12 cellular contexts compared by ENCODE assay signal in genomic region chr7:155660758-155661093, GRCh38. TPM values are rescaled to one million over a fixed set of nuclear protein-coding genes. Genes with fewer than 3 reads are reported as not detected.
DNase-seq lines count a peak whose midpoint lies in the region; ATAC-seq, FAIRE-seq and TF ChIP-seq lines count a peak whose summit lies in the region.
"Had no signal": no experiment of that assay in that cellular context is flagged by ENCODE, and none has a peak within 500 bp of the region (broad histone marks: within the 10 kb centered on the region; RNA-seq: fewer than 3 reads in every experiment).

No MANE protein-coding gene starts in this region.

- intact Hi-C loops in CD4-positive, alpha-beta T cell (cut with DNase I, micrococcal nuclease): no loop called here

- no peaks in the 10 kb centered on the region for H3K27me3 Mint-ChIP-seq in CD4-positive, alpha-beta T cell
- H3K27me3 Mint-ChIP-seq: activated CD4-positive, alpha-beta T cell treated with anti-CD3 and anti-CD28 coated beads, Interleukin-2, amount 10 ng/mL, durations not matched to agents 7 days and 5 days had no signal

- H3K36me3 ChIP-seq in BE2C: peaks cover 7% of the 10 kb centered on the region
- H3K36me3 ChIP-seq: cardiac muscle cell had no signal

- no peaks in the 10 kb centered on the region for H3K9me3 ChIP-seq in BE2C
- H3K9me3 ChIP-seq in CD4-positive, alpha-beta T cell (ENCODE audit: control insufficient read depth, low read length): no peaks in the 10 kb centered on the region

- in situ Hi-C loops in GM13977 (cut with MboI; ENCODE audit: low pct_unique_long_range_greater_than_20kb, low sequenced_read_pairs, unreplicated experiment): no loop called here

- peak; percentile 79 for ATAC-seq in HG02798 (IDR thresholded peaks at IDR 0.05; ENCODE audit: poor library complexity, unreplicated experiment)
- peak; percentile 36 for ATAC-seq in HG03575 (IDR thresholded peaks at IDR 0.05; ENCODE audit: extremely low read depth, insufficient number of reproducible peaks, low FRiP score, unreplicated experiment)
- ATAC-seq in CD4-positive, alpha-beta T cell (ENCODE audit: poor library complexity): no peak
- ATAC-seq: GM23338 had no signal

- H3K36me3 Mint-ChIP-seq in CD4-positive, alpha-beta T cell (ENCODE audit: low read depth): peaks cover 45% of the 10 kb centered on the region

- H3K27me3 ChIP-seq in BE2C: no peaks in the 10 kb centered on the region
- H3K27me3 ChIP-seq in CD4-positive, alpha-beta T cell (ENCODE audit: control insufficient read depth, insufficient read depth, low read length): no peaks in the 10 kb centered on the region
- H3K27me3 ChIP-seq: cardiac muscle cell had no signal

- POLR2A ChIA-PET in CD4-positive, alpha-beta T cell (lab: Charles Lee): no interaction called here

- peak; percentile 31 for FAIRE-seq in GM19239 (lab: Jason Lieb, UNC)

- H3K4me3 ChIP-seq in BE2C (ENCODE audit: low read depth, low read length): no peak overlapping the region
- H3K4me3 ChIP-seq: cardiac muscle cell, GM23338 had no signal

- H3K4me1 ChIP-seq in BE2C: no peaks in the 10 kb centered on the region

- H3K9me3 Mint-ChIP-seq in CD4-positive, alpha-beta T cell: no peaks in the 10 kb centered on the region
- H3K9me3 Mint-ChIP-seq: GM23338 had no signal

- H3K27ac Mint-ChIP-seq in CD4-positive, alpha-beta T cell: no peak overlapping the region
- H3K27ac Mint-ChIP-seq: activated CD4-positive, alpha-beta T cell treated with anti-CD3 and anti-CD28 coated beads, Interleukin-2, amount 10 ng/mL, durations not matched to agents 7 days and 5 days; GM23338 had no signal

- no peak overlapping the region for H3K4me3 Mint-ChIP-seq in CD4-positive, alpha-beta T cell
- H3K4me3 Mint-ChIP-seq: activated CD4-positive, alpha-beta T cell treated with anti-CD3 and anti-CD28 coated beads, Interleukin-2, amount 10 ng/mL, durations not matched to agents 7 days and 5 days; GM23338 had no signal

- TF ChIP-seq CTCF in GM13977 (IDR thresholded peaks at IDR 0.05; ENCODE audit: extremely low read depth, insufficient read depth, missing control alignments) (no peak), BE2C (IDR thresholded peaks at IDR 0.05; ENCODE audit: low read depth, low read length) (no peak)
- TF ChIP-seq CTCF in CD4-positive, alpha-beta T cell (IDR thresholded peaks at IDR 0.05): no peak

- CTCF ChIA-PET in CD4-positive, alpha-beta T cell (lab: Charles Lee): no interaction called here

- no peak overlapping the region for H3K27ac ChIP-seq in CD4-positive, alpha-beta T cell (ENCODE audit: low read depth, low read length)
- H3K27ac ChIP-seq: cardiac muscle cell had no signal

- H3K4me1 Mint-ChIP-seq in CD4-positive, alpha-beta T cell (ENCODE audit: low read depth): peaks cover 84% of the 10 kb centered on the region

- DNase-seq in GM13977 (ENCODE audit: low spot score): peak; percentile 63
- no peak for DNase-seq in GM19239 (ENCODE audit: insufficient read length, low spot score)
- no peak for DNase-seq in BE2C
- no peak for DNase-seq in CD4-positive, alpha-beta T cell
- no peak for DNase-seq in ureter (ENCODE audit: low spot score)
- no peak for DNase-seq in NCI-H146 treated with DMSO at 0.1 percent for 48 hours (lab: John Stamatoyannopoulos, UW; ENCODE audit: unreplicated experiment)
- DNase-seq: activated CD4-positive, alpha-beta T cell treated with anti-CD3 and anti-CD28 coated beads, Interleukin-2, amount 10 ng/mL, durations not matched to agents 7 days and 5 days; NCI-H1105 had no signal

RNA-seq across cellular contexts. Expression of gene RBM33, which starts 16.3 kb away (rescaled TPM):
- polyA plus RNA-seq in BE2C (2012; ENCODE audit: insufficient read depth, insufficient read length, low read depth): 39.0 TPM
- 100 to 1,000 TPM; 178 to 184 TPM for total RNA-seq in CD4-positive, alpha-beta T cell
- 70.8 TPM for total RNA-seq in ureter
